8 cellular contexts compared by ENCODE assay signal in genomic region chr19:639251-640155, GRCh38. TPM values are rescaled to one million over a fixed set of nuclear protein-coding genes. Genes with fewer than 3 reads are reported as not detected.
DNase-seq lines count a peak whose midpoint lies in the region; ATAC-seq and TF ChIP-seq lines count a peak whose summit lies in the region.

TSS of gene FGF22 (plus strand) at chr19:639879. CDS start at chr19:639926, 47 bp downstream.

- no peaks in the 10 kb centered on the region for H3K9me3 ChIP-seq in ES-I3 (ENCODE audit: control insufficient read depth, insufficient read depth, low read length)

- peaks cover 1% of the 10 kb centered on the region for H3K36me3 Mint-ChIP-seq in activated CD4-positive, alpha-beta T cell treated with anti-CD3 and anti-CD28 coated beads, Interleukin-2, amount 10 ng/mL, durations not matched to agents 24 days and 14 days (ENCODE audit: low read depth)

- H3K27ac Mint-ChIP-seq in activated CD4-positive, alpha-beta T cell treated with anti-CD3 and anti-CD28 coated beads, Interleukin-2, amount 10 ng/mL, durations not matched to agents 24 days and 14 days: peak within 1 kb of the TSS; percentile 82

- no peaks in the 10 kb centered on the region for H3K4me1 ChIP-seq in ES-I3 (ENCODE audit: insufficient read depth, low read length)

- H3K27me3 Mint-ChIP-seq in activated CD4-positive, alpha-beta T cell treated with anti-CD3 and anti-CD28 coated beads, Interleukin-2, amount 10 ng/mL, durations not matched to agents 24 days and 14 days: peaks cover 3% of the 10 kb centered on the region

- ATAC-seq in HG02885 (IDR thresholded peaks at IDR 0.05; ENCODE audit: poor library complexity, unreplicated experiment): peak; percentile 66
- no peak for ATAC-seq in GM21447 (IDR thresholded peaks at IDR 0.05; ENCODE audit: unreplicated experiment)

- H3K4me3 Mint-ChIP-seq in activated CD4-positive, alpha-beta T cell treated with anti-CD3 and anti-CD28 coated beads, Interleukin-2, amount 10 ng/mL, durations not matched to agents 24 days and 14 days: peak within 1 kb of the TSS; percentile 90

- H3K9ac ChIP-seq in ES-I3 (ENCODE audit: low read depth, low read length): peak within 1 kb of the TSS; percentile 68; the same call in 1 of the 2 replicates

- H3K4me1 Mint-ChIP-seq in activated CD4-positive, alpha-beta T cell treated with anti-CD3 and anti-CD28 coated beads, Interleukin-2, amount 10 ng/mL, durations not matched to agents 24 days and 14 days: peaks cover 6% of the 10 kb centered on the region

- peak within 1 kb of the TSS; percentile 33 to 72 for H3K27ac ChIP-seq in coronary artery

- no peaks in the 10 kb centered on the region for H3K36me3 ChIP-seq in ES-I3 (ENCODE audit: insufficient read depth, low read length)

- TF ChIP-seq CTCF in coronary artery (IDR thresholded peaks at IDR 0.05): no peak

- DNase-seq in NCI-H2227 treated with DMSO at 0.1 percent for 48 hours (lab: John Stamatoyannopoulos, UW) (peak; percentile 59), coronary artery (ENCODE audit: low spot score) (peak; percentile 95), left kidney (ENCODE audit: low read depth, low spot score) (peak; percentile 95)
- DNase-seq in activated CD4-positive, alpha-beta T cell treated with anti-CD3 and anti-CD28 coated beads, Interleukin-2, amount 10 ng/mL, durations not matched to agents 24 days and 14 days: peak; percentile 97
- DNase-seq in stimulated activated CD4-positive, alpha-beta T cell treated with anti-CD3 and anti-CD28 coated beads, Interleukin-1b, Interleukin-23, amount 100 ng/mL, for 1 hour (ENCODE audit: low read depth in 2 of 2): peak; percentile 96 to 97

- H3K9me3 Mint-ChIP-seq in activated CD4-positive, alpha-beta T cell treated with anti-CD3 and anti-CD28 coated beads, Interleukin-2, amount 10 ng/mL, durations not matched to agents 24 days and 14 days: no peaks in the 10 kb centered on the region

- intact Hi-C loops in activated CD4-positive, alpha-beta T cell treated with anti-CD3 and anti-CD28 coated beads, Interleukin-2, amount 10 ng/mL, durations not matched to agents 24 days and 14 days (cut with micrococcal nuclease): loop anchor here (1.0 kb wide), 2 partner anchors 28 to 41 kb away; no protein-coding TSS in a partner anchor

- peak within 1 kb of the TSS; percentile 75 for H3K4me3 ChIP-seq in coronary artery

RNA-seq across cellular contexts. Expression of gene FGF22, which starts in this region (rescaled TPM):
- total RNA-seq in activated CD4-positive, alpha-beta T cell treated with anti-CD3 and anti-CD28 coated beads, Interleukin-2, amount 10 ng/mL, durations not matched to agents 24 days and 14 days: not detected in 2 replicates

Comparison
In these comparisons a context has a peak if more than half of its experiments do, and no peak if none do; other contexts are left out.
1. Peak in DNase-seq in activated CD4-positive, alpha-beta T cell treated with anti-CD3 and anti-CD28 coated beads, Interleukin-2, amount 10 ng/mL, durations not matched to agents 24 days and 14 days; RNA of the gene not detected or under 1 TPM.